In the genomic region with DNA sequence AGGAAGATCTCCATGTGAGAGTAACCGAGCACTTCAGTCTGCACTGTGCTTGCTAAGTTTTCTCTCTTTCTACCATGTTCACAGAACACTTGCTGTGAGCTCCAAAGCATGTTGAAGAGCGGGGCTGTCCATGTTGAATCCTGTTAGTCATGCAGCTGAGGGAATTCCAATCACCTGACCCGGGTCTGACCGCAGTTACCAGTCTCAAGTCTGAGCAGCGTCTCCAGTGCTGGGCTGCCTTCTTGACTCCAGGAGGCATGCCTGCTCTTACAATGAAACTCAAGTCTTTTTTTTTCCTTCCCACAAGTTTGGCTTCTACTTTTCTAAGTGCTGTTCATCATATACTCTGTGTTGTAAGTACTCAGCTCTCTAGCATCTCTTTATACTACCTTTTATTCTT, we compare ENCODE assay signal across 1 cellular context.
A peak's percentile ranks its signal among the peaks of the same experiment; 100 is the strongest.
TF ChIP-seq lines count a peak whose summit lies in the region.

No MANE protein-coding gene starts in this region.

TF ChIP-seq in SK-N-SH, 30 proteins besides CTCF, POLR2A, EP300 and RAD21 (continued from another document):
- peak; percentile 34; the same call in 1 of the 2 replicates for TF ChIP-seq SIN3A (IDR thresholded peaks at IDR 0.05; ENCODE audit: borderline replicate concordance, low read depth, low read length)
- TF ChIP-seq, protein P1, sequence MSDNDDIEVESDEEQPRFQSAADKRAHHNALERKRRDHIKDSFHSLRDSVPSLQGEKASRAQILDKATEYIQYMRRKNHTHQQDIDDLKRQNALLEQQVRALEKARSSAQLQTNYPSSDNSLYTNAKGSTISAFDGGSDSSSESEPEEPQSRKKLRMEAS (IDR thresholded peaks at IDR 0.05; ENCODE audit: low read depth): peak; percentile 64
- TF ChIP-seq, protein P2, sequence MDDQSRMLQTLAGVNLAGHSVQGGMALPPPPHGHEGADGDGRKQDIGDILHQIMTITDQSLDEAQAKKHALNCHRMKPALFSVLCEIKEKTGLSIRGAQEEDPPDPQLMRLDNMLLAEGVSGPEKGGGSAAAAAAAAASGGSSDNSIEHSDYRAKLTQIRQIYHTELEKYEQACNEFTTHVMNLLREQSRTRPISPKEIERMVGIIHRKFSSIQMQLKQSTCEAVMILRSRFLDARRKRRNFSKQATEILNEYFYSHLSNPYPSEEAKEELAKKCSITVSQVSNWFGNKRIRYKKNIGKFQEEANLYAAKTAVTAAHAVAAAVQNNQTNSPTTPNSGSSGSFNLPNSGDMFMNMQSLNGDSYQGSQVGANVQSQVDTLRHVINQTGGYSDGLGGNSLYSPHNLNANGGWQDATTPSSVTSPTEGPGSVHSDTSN (IDR thresholded peaks at IDR 0.05): peak; percentile 50
- peak; percentile 75 for TF ChIP-seq TCF12 (IDR thresholded peaks at IDR 0.05)
